In the genomic region with DNA sequence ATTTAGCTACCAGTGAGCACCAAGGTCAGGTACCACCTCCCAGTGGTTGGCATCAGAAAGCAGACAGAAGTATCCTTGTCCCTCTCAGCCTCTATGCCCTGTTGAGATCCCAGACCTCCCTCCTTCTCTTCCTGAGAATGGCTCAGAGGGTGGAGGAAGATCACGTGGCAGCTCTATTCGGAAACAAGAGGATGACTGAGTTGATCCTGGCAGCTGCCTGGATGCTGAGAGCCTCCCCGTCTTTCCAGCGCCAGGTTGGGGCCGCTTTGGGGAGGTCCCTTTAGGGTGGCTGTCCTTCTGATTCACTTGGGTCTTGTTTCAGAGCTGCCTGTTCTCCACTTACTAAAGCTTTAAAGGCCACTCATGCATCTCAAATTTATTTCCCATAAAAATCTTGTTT, we compare ENCODE assay signal across 21 cellular contexts. TPM values are rescaled to one million over a fixed set of nuclear protein-coding genes. Genes with fewer than 3 reads are reported as not detected.
DNase-seq lines count a peak whose midpoint lies in the region; ATAC-seq and TF ChIP-seq lines count a peak whose summit lies in the region.
"Had no signal": no experiment of that assay in that cellular context is flagged by ENCODE, and none has a peak within 500 bp of the region (broad histone marks: within the 10 kb centered on the region; RNA-seq: fewer than 3 reads in every experiment).

No MANE protein-coding gene starts in this region.

- H3K27me3 ChIP-seq in foreskin keratinocyte, result no peaks in the 10 kb centered on the region
- H3K27me3 ChIP-seq: Peyer's patch had no signal

- no peak overlapping the region for H3K27ac ChIP-seq in foreskin keratinocyte
- H3K27ac ChIP-seq: Peyer's patch had no signal

- intact Hi-C loops in posterior vena cava (cut with DNase I), result loop anchor here in 1 of 2 donors (5.0 kb wide), 2 partner anchors 213 to 658 kb away; no protein-coding TSS in a partner anchor

- ATAC-seq in foreskin keratinocyte (no peak), GM21723 (IDR thresholded peaks at IDR 0.05; ENCODE audit: unreplicated experiment) (no peak)
- ATAC-seq: natural killer cell treated with Interleukin-12 subunit alpha and Interleukin-12 subunit beta and Interleukin-15 and Interleukin-18, amount 100 ng/mL, for 72 hours had no signal

- H3K4me1 ChIP-seq in foreskin keratinocyte, result no peaks in the 10 kb centered on the region

- DNase-seq in DMS53 treated with DMSO at 0.1 percent for 48 hours (lab: John Stamatoyannopoulos, UW; ENCODE audit: unreplicated experiment) (peak; percentile 60), NCI-H69 (lab: John Stamatoyannopoulos, UW) (peak; percentile 1), foreskin keratinocyte (no peak), posterior vena cava (ENCODE audit: low spot score) (peak; percentile 72), HK-2 (ENCODE audit: unreplicated experiment) (no peak), T-helper 2 cell (no peak)
- DNase-seq in activated T-cell treated with anti-CD3 and anti-CD28 coated beads, Interleukin-2, amount 50 U/mL, for 48 hours, result no peak
- DNase-seq: activated effector memory CD4-positive, alpha-beta T cell treated with anti-CD3 and anti-CD28 coated beads, Interleukin-2, amount 50 U/mL, for 16 hours; amygdala; GF-D8; HCEC 1CT; NCI-H187 treated with DMSO at 0.1 percent for 48 hours; NCI-H774; Peyer's patch had no signal

- peak; percentile 4 for TF ChIP-seq CTCF in foreskin keratinocyte (conservative IDR thresholded peaks at IDR 0.05)

RNA-seq across cellular contexts. Expression of gene NPFFR1, which starts 36.9 kb away (rescaled TPM):
- total RNA-seq in foreskin keratinocyte (not detected in 2 replicates), posterior vena cava (not detected)
- polyA plus RNA-seq in foreskin keratinocyte, result not detected in 2 replicates
- total RNA-seq: activated CD8-positive, alpha-beta memory T cell treated with anti-CD3 and anti-CD28 coated beads for 36 hours; glomerular endothelial cell; lung microvascular endothelial cell; M059J; Peyer's patch; pulmonary artery endothelial cell had no signal

Comparison
In these comparisons a context has a peak if more than half of its experiments do, and no peak if none do; other contexts are left out.
1. DNase-seq: peak in DMS53 treated with DMSO at 0.1 percent for 48 hours (single experiment), NCI-H69 (single experiment) and posterior vena cava (single experiment); none in foreskin keratinocyte (0 of 2), HK-2 (single experiment), T-helper 2 cell (0 of 5) and activated T-cell treated with anti-CD3 and anti-CD28 coated beads, Interleukin-2, amount 50 U/mL, for 48 hours (0 of 2).